8 cellular contexts compared by ENCODE assay signal in genomic region chr20:34676642-34677373, GRCh38. TPM values are rescaled to one million over a fixed set of nuclear protein-coding genes. Genes with fewer than 3 reads are reported as not detected.
A peak's percentile ranks its signal among the peaks of the same experiment; 100 is the strongest.
DNase-seq lines count a peak whose midpoint lies in the region; ATAC-seq and TF ChIP-seq lines count a peak whose summit lies in the region.

PIGU (minus strand) TSS chr20:34677092; CDS start chr20:34677085, 7 bp downstream.

- 0 to 1% (median 0%) methylated on average over 42 to 64 of the region's 64 CpGs for WGBS in spleen, 5 donors

- peaks cover 4 to 28% (median 20%) of the 10 kb centered on the region in 6 donors for H3K4me1 ChIP-seq in spleen

- no peaks in the 10 kb centered on the region for H3K36me3 ChIP-seq in spleen

- no peaks in the 10 kb centered on the region for H3K27me3 ChIP-seq in spleen (replicated peaks in 1 of 7)

- TF ChIP-seq CTCF in WTC11 (IDR thresholded peaks at IDR 0.05) (no peak), cardiac fibroblast (IDR thresholded peaks at IDR 0.05; ENCODE audit: low read depth, low read length) (no peak), spleen (IDR thresholded peaks at IDR 0.05 in 8 of 11, conservative IDR thresholded peaks at IDR 0.05 in 3 of 11) (peak in 9 of 11 experiments; percentile 23 to 65 (median 53))

- intact Hi-C loops in spleen (cut with DNase I; ENCODE audit: low total_unique reads): no loop called here

- peak in 1 of 3 donors; percentile 43 for TF ChIP-seq POLR2A in spleen (IDR thresholded peaks at IDR 0.05)

- H3K4me1 Mint-ChIP-seq in WTC11: peaks cover 6% of the 10 kb centered on the region
- peaks cover 9 to 17% of the 10 kb centered on the region in 2 donors for H3K4me1 Mint-ChIP-seq in immature natural killer cell

- ATAC-seq in GM18907 (IDR thresholded peaks at IDR 0.05; ENCODE audit: unreplicated experiment): peak; percentile 94
- ATAC-seq in HG03159 (IDR thresholded peaks at IDR 0.05; ENCODE audit: unreplicated experiment): peak; percentile 90
- peak; percentile 90 for ATAC-seq in WTC11

- no peaks in the 10 kb centered on the region for H3K9me3 ChIP-seq in spleen

- peak within 1 kb of the TSS; percentile 98 for H3K27ac Mint-ChIP-seq in WTC11
- H3K27ac Mint-ChIP-seq in immature natural killer cell: peak within 1 kb of the TSS; percentile 83 to 98 (median 93)

- H3K4me3 ChIP-seq in cardiac fibroblast (replicated peaks in 1 of 2; ENCODE audit: low read depth in 2 of 2, low read length in 2 of 2): peak within 1 kb of the TSS; percentile 88 to 91
- peak within 1 kb of the TSS; percentile 80 to 92 (median 86) for H3K4me3 ChIP-seq in spleen

- H3K36me3 Mint-ChIP-seq in WTC11 (no peaks in the 10 kb centered on the region), immature natural killer cell (no peaks in the 10 kb centered on the region)

- CTCF ChIA-PET in WTC11 (lab: Charles Lee): interaction anchor here (0.5 to 2.3 kb wide), 10 partner anchors 14 to 364 kb away, joined by 3 to 13 read pairs (median 4); partner anchors contain the start of gene MAP1LC3A

- H3K4me3 Mint-ChIP-seq in WTC11: peak within 1 kb of the TSS; percentile 99
- H3K4me3 Mint-ChIP-seq in immature natural killer cell: peak within 1 kb of the TSS; percentile 96 to 97 (median 96)

- peak within 1 kb of the TSS; percentile 68 to 95 (median 86) for H3K27ac ChIP-seq in spleen

- DNase-seq in AG08395 (ENCODE audit: low spot score): peak; percentile 95
- peak; percentile 95 for DNase-seq in NCI-H2227 treated with DMSO at 0.1 percent for 48 hours (lab: John Stamatoyannopoulos, UW)
- DNase-seq in WTC11 (ENCODE audit: low spot score): peak; percentile 96
- DNase-seq in cardiac fibroblast (ENCODE audit: low read depth in 2 of 2): peak; percentile 93 to 95
- DNase-seq in immature natural killer cell: peak; percentile 93 to 94 (median 93)
- DNase-seq in spleen: peak; percentile 100

- no peaks in the 10 kb centered on the region; the same call in 1 of the 2 replicates for H3K27me3 Mint-ChIP-seq in WTC11 (ENCODE audit: low read depth)
- H3K27me3 Mint-ChIP-seq in immature natural killer cell (ENCODE audit: low read depth in 3 of 3): peaks cover 0 to 5% (median 4%) of the 10 kb centered on the region in 3 donors

- no peaks in the 10 kb centered on the region; the same call in 1 of the 2 replicates for H3K9me3 Mint-ChIP-seq in WTC11
- no peaks in the 10 kb centered on the region for H3K9me3 Mint-ChIP-seq in immature natural killer cell

- POLR2A ChIA-PET in WTC11 (lab: Charles Lee): interaction anchor here (0.6 to 1.6 kb wide), 3 partner anchors 21 to 587 kb away, joined by 3 to 7 read pairs (median 5); partner anchors contain the start of gene TP53INP2

TF ChIP-seq in WTC11, 78 proteins besides CTCF, POLR2A, EP300 and RAD21 (continues in another document):
- TF ChIP-seq FOXP1 (CRISPR knock-in tag; IDR thresholded peaks at IDR 0.05; ENCODE audit: borderline replicate concordance) (0 out of 2 replicates have a peak, but pooled peaks have one; percentile 20), AR (CRISPR knock-in tag; IDR thresholded peaks at IDR 0.05) (no peak), CREM (CRISPR knock-in tag; IDR thresholded peaks at IDR 0.05) (peak; percentile 90; the same call in 1 of the 2 replicates), ARID4B (CRISPR knock-in tag; IDR thresholded peaks at IDR 0.05; ENCODE audit: borderline replicate concordance) (peak; percentile 25; the same call in 1 of the 2 replicates), E2F5 (CRISPR knock-in tag; IDR thresholded peaks at IDR 0.05) (peak; percentile 86), MXD4 (CRISPR knock-in tag; IDR thresholded peaks at IDR 0.05; ENCODE audit: borderline replicate concordance) (no peak), HMGXB4 (CRISPR knock-in tag; IDR thresholded peaks at IDR 0.05) (peak; percentile 50; the same call in 1 of the 2 replicates), CDX4 (CRISPR knock-in tag; IDR thresholded peaks at IDR 0.05; ENCODE audit: borderline replicate concordance) (no peak), GABPB1 (CRISPR knock-in tag; IDR thresholded peaks at IDR 0.05) (peak; percentile 77), MYBL2 (CRISPR knock-in tag; IDR thresholded peaks at IDR 0.05) (peak; percentile 59; the same call in 1 of the 2 replicates), FOXJ3 (CRISPR knock-in tag; IDR thresholded peaks at IDR 0.05; ENCODE audit: borderline replicate concordance) (no peak)

RNA-seq across cellular contexts. Expression of gene PIGU, which starts in this region (rescaled TPM):
- total RNA-seq in WTC11 (2021): 24.8 to 31.7 TPM (median 28.7 TPM) in 3 replicates
- polyA plus RNA-seq in immature natural killer cell: 10 to 100 TPM; 19.3 to 34.7 (median 25.3) TPM
- total RNA-seq in spleen: 10 to 100 TPM; 10.0 to 20.4 (median 14.2) TPM
- 10 to 100 TPM; 13.3 to 15.2 (median 15.0) TPM for polyA plus RNA-seq in spleen

Comparison
In these comparisons a context has a peak if more than half of its experiments do, and no peak if none do; other contexts are left out.
1. Peak in every context shown above with its lines: DNase-seq, ATAC-seq, H3K4me3 ChIP-seq and H3K27ac ChIP-seq.
2. CTCF ChIP-seq: peak in spleen (9 of 11); none in WTC11 (single experiment) and cardiac fibroblast (single experiment).